Comparison of ENCODE assay signal across 8 cellular contexts in genomic region chr1:169106921-169107672, GRCh38. TPM values are rescaled to one million over a fixed set of nuclear protein-coding genes. Genes with fewer than 3 reads are reported as not detected.
DNase-seq lines count a peak whose midpoint lies in the region; ATAC-seq and TF ChIP-seq lines count a peak whose summit lies in the region.

No MANE protein-coding gene starts in this region.

- peaks cover 41% of the 10 kb centered on the region for H3K4me1 Mint-ChIP-seq in T-helper 1 cell treated with Interleukin-12 subunit alpha and Interleukin-12 subunit beta and Interleukin-4 antibody, amounts not matched to agents 30 μg/mL and 1 μg/mL, for 36 hours (ENCODE audit: low read depth)
- peaks cover 36 to 47% of the 10 kb centered on the region in 2 donors for H3K4me1 Mint-ChIP-seq in natural killer cell treated with Interleukin-12 subunit alpha and Interleukin-12 subunit beta and Interleukin-15 and Interleukin-18, amount 100 ng/mL, for 72 hours (ENCODE audit: low read depth in 2 of 2)

- H3K36me3 ChIP-seq in DOHH2 (ENCODE audit: control insufficient read depth, low read length) = no peaks in the 10 kb centered on the region

- no peaks in the 10 kb centered on the region for H3K9me3 Mint-ChIP-seq in T-helper 1 cell treated with Interleukin-12 subunit alpha and Interleukin-12 subunit beta and Interleukin-4 antibody, amounts not matched to agents 30 μg/mL and 1 μg/mL, for 36 hours
- no peaks in the 10 kb centered on the region for H3K9me3 Mint-ChIP-seq in natural killer cell treated with Interleukin-12 subunit alpha and Interleukin-12 subunit beta and Interleukin-15 and Interleukin-18, amount 100 ng/mL, for 72 hours

- peak; percentile 50 to 61 for DNase-seq in erythroblast (lab: John Stamatoyannopoulos, UW)
- no peak for DNase-seq in natural killer cell treated with Interleukin-12 subunit alpha and Interleukin-12 subunit beta and Interleukin-15 and Interleukin-18, amount 100 ng/mL, for 72 hours (ENCODE audit: low spot score)
- no peak for DNase-seq in NCI-H345 (lab: John Stamatoyannopoulos, UW)
- DNase-seq in HuH-7.5 (ENCODE audit: low spot score) = no peak

- peaks cover 18% of the 10 kb centered on the region for H3K4me1 ChIP-seq in DOHH2 (ENCODE audit: control insufficient read depth, low read length)

- peaks cover 69% of the 10 kb centered on the region for H3K27me3 ChIP-seq in DOHH2 (ENCODE audit: control insufficient read depth, low read length)

- H3K36me3 Mint-ChIP-seq in T-helper 1 cell treated with Interleukin-12 subunit alpha and Interleukin-12 subunit beta and Interleukin-4 antibody, amounts not matched to agents 30 μg/mL and 1 μg/mL, for 36 hours (ENCODE audit: low read depth) = peaks cover 9% of the 10 kb centered on the region
- peaks cover 5% of the 10 kb centered on the region for H3K36me3 Mint-ChIP-seq in natural killer cell treated with Interleukin-12 subunit alpha and Interleukin-12 subunit beta and Interleukin-15 and Interleukin-18, amount 100 ng/mL, for 72 hours

- peak overlapping the region; percentile 82 for H3K4me2 ChIP-seq in DOHH2 (ENCODE audit: low read length)

- TF ChIP-seq POLR2A in erythroblast (IDR thresholded peaks at IDR 0.05; ENCODE audit: low read length) = no peak

- H3F3A ChIP-seq in DOHH2 (ENCODE audit: control insufficient read depth, insufficient read depth) = no peaks in the 10 kb centered on the region

- H3K27me3 Mint-ChIP-seq in T-helper 1 cell treated with Interleukin-12 subunit alpha and Interleukin-12 subunit beta and Interleukin-4 antibody, amounts not matched to agents 30 μg/mL and 1 μg/mL, for 36 hours (ENCODE audit: low read depth) = peaks cover 17% of the 10 kb centered on the region
- H3K27me3 Mint-ChIP-seq in natural killer cell treated with Interleukin-12 subunit alpha and Interleukin-12 subunit beta and Interleukin-15 and Interleukin-18, amount 100 ng/mL, for 72 hours = peaks cover 14 to 16% of the 10 kb centered on the region in 2 donors

- H3K27ac ChIP-seq in DOHH2 (ENCODE audit: low read depth, low read length) = no peak overlapping the region

- no peak for TF ChIP-seq CTCF in DOHH2 (IDR thresholded peaks at IDR 0.05; ENCODE audit: low read depth, low read length, poor library complexity, severe bottlenecking)

- peak; percentile 6 for ATAC-seq in HG03045 (IDR thresholded peaks at IDR 0.05; ENCODE audit: unreplicated experiment)
- peak in 1 of 2 donors; percentile 1 for ATAC-seq in natural killer cell treated with Interleukin-12 subunit alpha and Interleukin-12 subunit beta and Interleukin-15 and Interleukin-18, amount 100 ng/mL, for 72 hours
- ATAC-seq in HG02610 (IDR thresholded peaks at IDR 0.05; ENCODE audit: unreplicated experiment) = no peak

- H3K4me3 Mint-ChIP-seq in T-helper 1 cell treated with Interleukin-12 subunit alpha and Interleukin-12 subunit beta and Interleukin-4 antibody, amounts not matched to agents 30 μg/mL and 1 μg/mL, for 36 hours = peak overlapping the region; percentile 92
- peak overlapping the region; percentile 94 for H3K4me3 Mint-ChIP-seq in natural killer cell treated with Interleukin-12 subunit alpha and Interleukin-12 subunit beta and Interleukin-15 and Interleukin-18, amount 100 ng/mL, for 72 hours

- no peaks in the 10 kb centered on the region for H3K9me2 ChIP-seq in DOHH2 (replicated peaks; ENCODE audit: control insufficient read depth, low read length)

- peak overlapping the region; percentile 74 for H3K27ac Mint-ChIP-seq in T-helper 1 cell treated with Interleukin-12 subunit alpha and Interleukin-12 subunit beta and Interleukin-4 antibody, amounts not matched to agents 30 μg/mL and 1 μg/mL, for 36 hours
- peak overlapping the region; percentile 59 to 66 for H3K27ac Mint-ChIP-seq in natural killer cell treated with Interleukin-12 subunit alpha and Interleukin-12 subunit beta and Interleukin-15 and Interleukin-18, amount 100 ng/mL, for 72 hours

- no peaks in the 10 kb centered on the region for H4K20me1 ChIP-seq in DOHH2 (ENCODE audit: control insufficient read depth, insufficient read depth, low read depth, low read length)

- peak overlapping the region; percentile 77 for H3K4me3 ChIP-seq in DOHH2 (ENCODE audit: low read length)

- no peaks in the 10 kb centered on the region for H3K9me3 ChIP-seq in DOHH2 (ENCODE audit: control insufficient read depth, insufficient read depth, low read length)

- no peaks in the 10 kb centered on the region for H3K79me2 ChIP-seq in DOHH2 (ENCODE audit: control insufficient read depth, low read length)

RNA-seq across cellular contexts. Expression of gene ATP1B1, which starts 0.6 kb away (rescaled TPM):
- total RNA-seq in natural killer cell treated with Interleukin-12 subunit alpha and Interleukin-12 subunit beta and Interleukin-15 and Interleukin-18, amount 100 ng/mL, for 72 hours = 1 to 10 TPM; 1.3 to 2.3 TPM

Comparison
In these comparisons a context has a peak if more than half of its experiments do, and no peak if none do; other contexts are left out.
1. DNase-seq: peak in erythroblast (2 of 2); none in natural killer cell treated with Interleukin-12 subunit alpha and Interleukin-12 subunit beta and Interleukin-15 and Interleukin-18, amount 100 ng/mL, for 72 hours (single experiment), NCI-H345 (single experiment) and HuH-7.5 (single experiment).